Comparison of ENCODE assay signal across 25 cellular contexts in the genomic region with DNA sequence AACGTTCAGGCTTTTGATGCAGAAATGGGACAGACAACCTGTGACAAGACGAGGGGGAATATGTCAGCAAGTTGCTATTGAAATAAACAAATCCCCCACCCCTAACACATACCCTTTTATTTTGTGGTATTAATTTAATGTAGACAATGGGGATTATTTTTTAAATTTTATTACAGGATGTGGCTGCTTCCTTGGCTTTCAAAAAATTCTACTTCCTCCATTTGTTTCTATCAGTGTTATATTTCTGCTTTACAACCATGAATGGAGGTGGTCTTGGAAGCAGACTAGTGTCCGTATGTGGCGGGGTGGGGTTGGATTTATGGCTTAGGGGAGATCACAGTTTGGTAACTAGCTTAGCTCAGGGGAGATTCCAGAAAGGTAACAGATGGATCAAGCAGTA.
"Had no signal": no experiment of that assay in that cellular context is flagged by ENCODE, and none has a peak within 500 bp of the region (broad histone marks: within the 10 kb centered on the region; RNA-seq: fewer than 3 reads in every experiment).

No MANE protein-coding gene starts in this region.

- DNase-seq: activated CD4-positive, alpha-beta memory T cell treated with anti-CD3 and anti-CD28 coated beads, Interleukin-2, amount 10 ng/mL, durations not matched to agents 7 days and 5 days; activated CD4-positive, alpha-beta T cell treated with anti-CD3 and anti-CD28 coated beads for 1 hour; activated CD4-positive, alpha-beta T cell treated with anti-CD3 and anti-CD28 coated beads, Interleukin-2, amount 10 ng/mL, durations not matched to agents 7 days and 5 days; activated naive CD4-positive, alpha-beta T cell; activated naive CD8-positive, alpha-beta T cell treated with anti-CD3 and anti-CD28 coated beads, Interleukin-2, amount 10 ng/mL, durations not matched to agents 7 days and 5 days; activated T-cell treated with anti-CD3 and anti-CD28 coated beads, Interleukin-2, amount 50 U/mL, for 72 hours; cortex of kidney; endodermal cell; foreskin keratinocyte; left lung; mammary epithelial cell; sigmoid colon; small intestine; stimulated activated CD4-positive, alpha-beta T cell treated with anti-CD3 and anti-CD28 coated beads, Interleukin-4, amount 100 ng/mL, for 4 hours; stimulated activated CD8-positive, alpha-beta memory T cell treated with anti-CD3 and anti-CD28 coated beads, Interleukin-4, amount 100 ng/mL, for 48 hours; stimulated activated naive B cell treated with anti-CD40 and anti-IgM and Interleukin-4, amounts not matched to agents 10 μg/mL and 1 μg/mL and 100 μg/mL, for 72 hours; stomach; T-helper 1 cell; thyroid gland; upper lobe of left lung had no signal

- H3K9me3 ChIP-seq: ascending aorta, esophagus muscularis mucosa, left lung, prostate gland, sigmoid colon, stomach, thyroid gland, upper lobe of left lung had no signal

- H3K36me3 ChIP-seq: ascending aorta, cardiac muscle cell, esophagus muscularis mucosa, left lung, prostate gland, sigmoid colon, stomach, thyroid gland, upper lobe of left lung had no signal

- ATAC-seq: activated T-cell treated with anti-CD3 and anti-CD28 coated beads, Interleukin-2, amount 50 U/mL, for 72 hours; foreskin keratinocyte; stimulated activated naive B cell treated with anti-CD40 and anti-IgM and Interleukin-4, amounts not matched to agents 10 μg/mL and 1 μg/mL and 100 μg/mL, for 72 hours had no signal

- H3K4me1 ChIP-seq: ascending aorta, esophagus muscularis mucosa, left lung, prostate gland, sigmoid colon, stomach, thyroid gland, upper lobe of left lung had no signal

- H3K4me3 ChIP-seq: ascending aorta, cardiac muscle cell, esophagus muscularis mucosa, left lung, prostate gland, sigmoid colon, stomach, thyroid gland, upper lobe of left lung had no signal

- H3K27me3 ChIP-seq: ascending aorta, cardiac muscle cell, esophagus muscularis mucosa, foreskin keratinocyte, left lung, sigmoid colon, stomach, thyroid gland, upper lobe of left lung had no signal

- H3K27ac ChIP-seq: ascending aorta, cardiac muscle cell, esophagus muscularis mucosa, foreskin keratinocyte, left lung, prostate gland, sigmoid colon, stomach, thyroid gland, upper lobe of left lung, VCaP had no signal
